In genomic region chr14:44658389-44658696, GRCh38 we compare ENCODE assay signal across 11 cellular contexts.
"Had no signal": no experiment of that assay in that cellular context is flagged by ENCODE, and none has a peak within 500 bp of the region (broad histone marks: within the 10 kb centered on the region; RNA-seq: fewer than 3 reads in every experiment).

No MANE protein-coding gene starts in this region.

- H3K9me3 ChIP-seq: Peyer's patch, SJCRH30 had no signal

- H3K27ac ChIP-seq: KMS-11, Peyer's patch, SJCRH30 had no signal

- H3K27me3 Mint-ChIP-seq: IgD-negative memory B cell had no signal

- H3K4me1 ChIP-seq: Peyer's patch, SJCRH30 had no signal

- H3K4me3 Mint-ChIP-seq: IgD-negative memory B cell had no signal

- H3K36me3 ChIP-seq: Peyer's patch, SJCRH30 had no signal

- H3K4me2 ChIP-seq: KMS-11 had no signal

- H3K27ac Mint-ChIP-seq: IgD-negative memory B cell had no signal

- H3K9ac ChIP-seq: KMS-11 had no signal

- H3K27me3 ChIP-seq: Peyer's patch, SJCRH30 had no signal

- H3K4me3 ChIP-seq: K562, Peyer's patch, SJCRH30 had no signal

- ATAC-seq: K562, Right ventricle myocardium inferior, SK-N-SH treated with all-trans-retinoic acid at 6 μM for 48 hours had no signal

- H3K36me3 Mint-ChIP-seq: IgD-negative memory B cell had no signal

- DNase-seq: NCI-H187 treated with DMSO at 0.1 percent for 48 hours; NCI-H2171; NK-92 treated with Interleukin-12 subunit alpha and Interleukin-12 subunit beta, amount 100 ng/mL, for 24 hours; Peyer's patch; SHP77 treated with DMSO at 0.1 percent for 48 hours had no signal
